In the genomic region with DNA sequence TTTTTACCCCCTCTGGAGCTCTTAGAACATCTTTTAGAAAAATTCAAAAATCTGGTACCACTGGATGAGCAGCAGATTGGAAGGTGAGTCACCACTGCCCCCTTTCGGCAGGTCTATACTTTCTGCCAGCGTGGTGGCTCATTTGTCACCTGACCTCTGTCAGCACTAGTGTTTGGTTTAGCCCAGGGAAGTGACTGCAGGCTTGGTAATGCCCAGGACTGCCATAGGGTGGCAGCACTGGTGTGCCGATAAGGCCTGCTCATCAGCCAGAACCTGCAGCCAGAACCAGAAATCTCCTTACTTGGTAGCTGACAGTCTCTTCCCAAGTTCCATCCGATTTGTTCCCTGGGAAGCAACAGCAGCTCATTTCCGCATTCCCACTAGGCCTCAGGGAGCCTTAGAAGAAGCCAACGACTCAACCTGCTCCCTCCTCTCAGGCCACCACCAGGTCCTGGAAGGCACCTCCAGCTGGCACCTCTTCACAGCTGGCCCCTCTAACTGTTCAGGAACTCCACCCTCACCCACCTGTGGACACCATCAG, we compare ENCODE assay signal across 1 cellular context.
TF ChIP-seq lines count a peak whose summit lies in the region.

No MANE protein-coding gene starts in this region.

TF ChIP-seq in HCT116, 20 proteins besides CTCF, POLR2A, EP300 and RAD21:
- no peak for TF ChIP-seq ELF1 (IDR thresholded peaks at IDR 0.05; ENCODE audit: borderline replicate concordance, low read depth)
- peak; percentile 83; the same call in 1 of the 2 replicates for TF ChIP-seq CBX3 (IDR thresholded peaks at IDR 0.05; ENCODE audit: low read depth)
- TF ChIP-seq TCF7L2 (IDR thresholded peaks at IDR 0.05; ENCODE audit: borderline replicate concordance, extremely low read depth, insufficient read depth, insufficient read length), result peak; percentile 28
- TF ChIP-seq, protein P1, sequence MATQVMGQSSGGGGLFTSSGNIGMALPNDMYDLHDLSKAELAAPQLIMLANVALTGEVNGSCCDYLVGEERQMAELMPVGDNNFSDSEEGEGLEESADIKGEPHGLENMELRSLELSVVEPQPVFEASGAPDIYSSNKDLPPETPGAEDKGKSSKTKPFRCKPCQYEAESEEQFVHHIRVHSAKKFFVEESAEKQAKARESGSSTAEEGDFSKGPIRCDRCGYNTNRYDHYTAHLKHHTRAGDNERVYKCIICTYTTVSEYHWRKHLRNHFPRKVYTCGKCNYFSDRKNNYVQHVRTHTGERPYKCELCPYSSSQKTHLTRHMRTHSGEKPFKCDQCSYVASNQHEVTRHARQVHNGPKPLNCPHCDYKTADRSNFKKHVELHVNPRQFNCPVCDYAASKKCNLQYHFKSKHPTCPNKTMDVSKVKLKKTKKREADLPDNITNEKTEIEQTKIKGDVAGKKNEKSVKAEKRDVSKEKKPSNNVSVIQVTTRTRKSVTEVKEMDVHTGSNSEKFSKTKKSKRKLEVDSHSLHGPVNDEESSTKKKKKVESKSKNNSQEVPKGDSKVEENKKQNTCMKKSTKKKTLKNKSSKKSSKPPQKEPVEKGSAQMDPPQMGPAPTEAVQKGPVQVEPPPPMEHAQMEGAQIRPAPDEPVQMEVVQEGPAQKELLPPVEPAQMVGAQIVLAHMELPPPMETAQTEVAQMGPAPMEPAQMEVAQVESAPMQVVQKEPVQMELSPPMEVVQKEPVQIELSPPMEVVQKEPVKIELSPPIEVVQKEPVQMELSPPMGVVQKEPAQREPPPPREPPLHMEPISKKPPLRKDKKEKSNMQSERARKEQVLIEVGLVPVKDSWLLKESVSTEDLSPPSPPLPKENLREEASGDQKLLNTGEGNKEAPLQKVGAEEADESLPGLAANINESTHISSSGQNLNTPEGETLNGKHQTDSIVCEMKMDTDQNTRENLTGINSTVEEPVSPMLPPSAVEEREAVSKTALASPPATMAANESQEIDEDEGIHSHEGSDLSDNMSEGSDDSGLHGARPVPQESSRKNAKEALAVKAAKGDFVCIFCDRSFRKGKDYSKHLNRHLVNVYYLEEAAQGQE (IDR thresholded peaks at IDR 0.05; ENCODE audit: low read depth), result no peak
- no peak for TF ChIP-seq SRF (IDR thresholded peaks at IDR 0.05; ENCODE audit: low read depth)
- peak; percentile 13 for TF ChIP-seq YY1 (IDR thresholded peaks at IDR 0.05; ENCODE audit: extremely low read depth, insufficient replicate concordance, low read depth, low read length)
- TF ChIP-seq, protein P2, sequence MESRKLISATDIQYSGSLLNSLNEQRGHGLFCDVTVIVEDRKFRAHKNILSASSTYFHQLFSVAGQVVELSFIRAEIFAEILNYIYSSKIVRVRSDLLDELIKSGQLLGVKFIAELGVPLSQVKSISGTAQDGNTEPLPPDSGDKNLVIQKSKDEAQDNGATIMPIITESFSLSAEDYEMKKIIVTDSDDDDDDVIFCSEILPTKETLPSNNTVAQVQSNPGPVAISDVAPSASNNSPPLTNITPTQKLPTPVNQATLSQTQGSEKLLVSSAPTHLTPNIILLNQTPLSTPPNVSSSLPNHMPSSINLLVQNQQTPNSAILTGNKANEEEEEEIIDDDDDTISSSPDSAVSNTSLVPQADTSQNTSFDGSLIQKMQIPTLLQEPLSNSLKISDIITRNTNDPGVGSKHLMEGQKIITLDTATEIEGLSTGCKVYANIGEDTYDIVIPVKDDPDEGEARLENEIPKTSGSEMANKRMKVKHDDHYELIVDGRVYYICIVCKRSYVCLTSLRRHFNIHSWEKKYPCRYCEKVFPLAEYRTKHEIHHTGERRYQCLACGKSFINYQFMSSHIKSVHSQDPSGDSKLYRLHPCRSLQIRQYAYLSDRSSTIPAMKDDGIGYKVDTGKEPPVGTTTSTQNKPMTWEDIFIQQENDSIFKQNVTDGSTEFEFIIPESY (IDR thresholded peaks at IDR 0.05; ENCODE audit: extremely low read depth, insufficient replicate concordance, low read length), result no peak
- no peak for TF ChIP-seq EZH2phosphoT487 (IDR thresholded peaks at IDR 0.05; ENCODE audit: borderline replicate concordance)
- TF ChIP-seq POLR2AphosphoS5 (IDR thresholded peaks at IDR 0.05; ENCODE audit: low read depth, low read length), result peak; percentile 50
- TF ChIP-seq, protein P3, sequence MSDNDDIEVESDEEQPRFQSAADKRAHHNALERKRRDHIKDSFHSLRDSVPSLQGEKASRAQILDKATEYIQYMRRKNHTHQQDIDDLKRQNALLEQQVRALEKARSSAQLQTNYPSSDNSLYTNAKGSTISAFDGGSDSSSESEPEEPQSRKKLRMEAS (IDR thresholded peaks at IDR 0.05), result 0 out of 2 replicates have a peak, but pooled peaks have one; percentile 30
